In genomic region chr17:78144736-78145641, GRCh38 we compare ENCODE assay signal across 8 cellular contexts. TPM values are rescaled to one million over a fixed set of nuclear protein-coding genes. Genes with fewer than 3 reads are reported as not detected.
DNase-seq lines count a peak whose midpoint lies in the region; ATAC-seq and TF ChIP-seq lines count a peak whose summit lies in the region.
"Had no signal": no experiment of that assay in that cellular context is flagged by ENCODE, and none has a peak within 500 bp of the region (broad histone marks: within the 10 kb centered on the region; RNA-seq: fewer than 3 reads in every experiment).

No MANE protein-coding gene starts in this region.

- H3K27ac ChIP-seq in breast epithelium (peak overlapping the region; percentile 41 to 68), liver (ENCODE audit: low read depth in 1 of 2, low read length in 2 of 2) (peak overlapping the region in 1 of 2 donors; percentile 59), aorta (ENCODE audit: low read depth in 1 of 2, low read length in 2 of 2) (no peak overlapping the region)

- TF ChIP-seq CTCF in breast epithelium (IDR thresholded peaks at IDR 0.05) (no peak), MCF 10A (IDR thresholded peaks at IDR 0.05; ENCODE audit: unreplicated experiment) (no peak), liver (IDR thresholded peaks at IDR 0.05; ENCODE audit: low read depth, low read length, missing input control) (no peak)

- H3K4me3 ChIP-seq in breast epithelium (peak overlapping the region in 1 of 3 donors; percentile 7), liver (ENCODE audit: low read depth in 1 of 3, low read length in 3 of 3) (no peak overlapping the region), aorta (ENCODE audit: low read length in 2 of 2) (no peak overlapping the region)

- no peaks in the 10 kb centered on the region for H3K36me3 ChIP-seq in breast epithelium
- H3K36me3 ChIP-seq in liver (ENCODE audit: control insufficient read depth in 4 of 4, insufficient read depth in 3 of 4, low read depth in 1 of 4, low read length in 3 of 4): no peaks in the 10 kb centered on the region
- no peaks in the 10 kb centered on the region for H3K36me3 ChIP-seq in aorta (ENCODE audit: control insufficient read depth in 1 of 2, insufficient read depth in 2 of 2, low read length in 1 of 2)

- TF ChIP-seq RAD21 in liver (IDR thresholded peaks at IDR 0.05): no peak

- peaks cover 4 to 23% of the 10 kb centered on the region in 2 donors for H3K4me1 ChIP-seq in breast epithelium
- H3K4me1 ChIP-seq in liver (ENCODE audit: control insufficient read depth in 4 of 4, insufficient read depth in 4 of 4, low read length in 3 of 4): peaks cover 6 to 22% (median 15%) of the 10 kb centered on the region in 4 donors
- no peaks in the 10 kb centered on the region for H3K4me1 ChIP-seq in aorta (ENCODE audit: control insufficient read depth in 1 of 2, insufficient read depth in 2 of 2, low read length in 2 of 2)

- peak; percentile 30 for ATAC-seq in aorta (ENCODE audit: low FRiP score)
- ATAC-seq in GM18870 (IDR thresholded peaks at IDR 0.05; ENCODE audit: unreplicated experiment): no peak

- no peak for TF ChIP-seq POLR2A in breast epithelium (IDR thresholded peaks at IDR 0.05)

- H3K9me3 ChIP-seq in breast epithelium (no peaks in the 10 kb centered on the region), liver (ENCODE audit: control insufficient read depth in 4 of 4, low read length in 3 of 4) (no peaks in the 10 kb centered on the region), aorta (ENCODE audit: control insufficient read depth, low read length) (no peaks in the 10 kb centered on the region)

- H3K4me3 Mint-ChIP-seq in MCF 10A (ENCODE audit: unreplicated experiment): no peak overlapping the region

- POLR2A ChIA-PET in MCF 10A (lab: Yijun Ruan, JAX): interaction anchor here (0.7 to 2.7 kb wide), 5 partner anchors 8 to 171 kb away, joined by 3 to 12 read pairs (median 4); partner anchors contain the start of gene SYNGR2

- CTCF ChIA-PET in MCF 10A (lab: Yijun Ruan, JAX): interaction anchor here (0.5 to 1.0 kb wide), 4 partner anchors 17 to 1597 kb away, joined by 3 to 4 read pairs (median 4); no protein-coding TSS in a partner anchor

- intact Hi-C loops in breast epithelium (cut with DNase I; ENCODE audit: low total_unique reads): no loop called here
- intact Hi-C loops in MCF 10A (cut with micrococcal nuclease): no loop called here
- intact Hi-C loops in aorta (cut with DNase I): no loop called here

- no peaks in the 10 kb centered on the region for H3K27me3 Mint-ChIP-seq in MCF 10A (ENCODE audit: insufficient read depth, unreplicated experiment)

- 58% methylated on average over 18 of the region's 18 CpGs for WGBS in liver
- 60 to 65% methylated on average over 18 of the region's 18 CpGs for WGBS in aorta, 2 donors

- no peaks in the 10 kb centered on the region for H3K36me3 Mint-ChIP-seq in MCF 10A (ENCODE audit: insufficient read depth, unreplicated experiment)

- DNase-seq in breast epithelium (ENCODE audit: low spot score in 2 of 2): peak; percentile 61 to 76
- no peak for DNase-seq in MCF 10A (ENCODE audit: unreplicated experiment)
- DNase-seq in aorta: peak in 1 of 2 donors; percentile 53
- DNase-seq in germinal center (ENCODE audit: low spot score): no peak
- DNase-seq: activated gamma-delta T cell treated with Interleukin-2 at 50 U/mL for 16 hours, NCI-H345 had no signal

- H3K27ac Mint-ChIP-seq in MCF 10A (ENCODE audit: low read depth, unreplicated experiment): no peak overlapping the region

- H3K27me3 ChIP-seq in breast epithelium (no peaks in the 10 kb centered on the region), liver (ENCODE audit: control insufficient read depth in 4 of 4, insufficient read depth in 4 of 4, low read length in 3 of 4) (no peaks in the 10 kb centered on the region), aorta (ENCODE audit: control insufficient read depth in 1 of 2, insufficient read depth in 2 of 2, low read length in 1 of 2) (no peaks in the 10 kb centered on the region)

- H3K9me3 Mint-ChIP-seq in MCF 10A (ENCODE audit: unreplicated experiment): no peaks in the 10 kb centered on the region

- BruUV-seq in MCF 10A (replicated peaks; lab: Mats Ljungman, UMichigan): no TSS peak

- H3K9ac ChIP-seq in liver (ENCODE audit: low read depth in 1 of 2, low read length in 2 of 2): no peak overlapping the region

- H3K4me1 Mint-ChIP-seq in MCF 10A (ENCODE audit: insufficient read depth, unreplicated experiment): peaks cover 15% of the 10 kb centered on the region

TF ChIP-seq in liver, 16 proteins besides CTCF, POLR2A, EP300 and RAD21:
- no peak for TF ChIP-seq MAX (IDR thresholded peaks at IDR 0.05)
- no peak for TF ChIP-seq HNF4A (conservative IDR thresholded peaks at IDR 0.05)
- TF ChIP-seq NR2F2 (IDR thresholded peaks at IDR 0.05): peak; percentile 71
TF ChIP-seq in liver: peak in this region for 1.

RNA-seq across cellular contexts. Expression of gene C17orf99, which starts 1.2 kb away (rescaled TPM):
- total RNA-seq in breast epithelium (not detected), MCF 10A (2022) (not detected in 2 replicates), liver (10 to 100 TPM in 1 of 2 donors, not detected in 1; 98.3 TPM), aorta (not detected)
- polyA plus RNA-seq in liver (not detected), aorta (under 1 TPM in 1 of 2 donors, not detected in 1; 0.13 TPM)

RNA-seq across cellular contexts. Expression of gene TMC8, which starts 14.4 kb away (rescaled TPM):
- total RNA-seq in breast epithelium (1 to 10 TPM; 4.2 to 9.9 (median 8.8) TPM), MCF 10A (2022) (not detected in 2 replicates), liver (10 to 100 TPM in 1 of 2 donors, 1 to 10 TPM in 1; 7.9 to 14.5 TPM), aorta (10 to 100 TPM in 1 of 2 donors, 1 to 10 TPM in 1; 6.6 to 14.4 TPM)
- polyA plus RNA-seq in liver (1 to 10 TPM; 1.3 to 2.2 TPM), aorta (1 to 10 TPM; 1.0 to 8.0 TPM)

RNA-seq across cellular contexts. Expression of gene TMC6, which starts 16.4 kb away (rescaled TPM):
- total RNA-seq in breast epithelium (10 to 100 TPM; 18.6 to 45.9 (median 28.4) TPM), MCF 10A (2022) (3.1 and 7.3 TPM in 2 replicates), liver (10 to 100 TPM; 18.3 to 61.9 TPM), aorta (10 to 100 TPM; 33.7 to 63.2 TPM)
- polyA plus RNA-seq in liver (1 to 10 TPM; 7.7 to 8.4 TPM), aorta (1 to 10 TPM; 5.5 to 9.1 TPM)

RNA-seq across cellular contexts. Expression of gene SYNGR2, which starts 23.4 kb away (rescaled TPM):
- total RNA-seq in breast epithelium (10 to 100 TPM; 37.8 to 69.5 (median 64.2) TPM), MCF 10A (2022) (52.2 and 54.2 TPM in 2 replicates), liver (10 to 100 TPM; 27.9 to 33.6 TPM), aorta (10 to 100 TPM; 67.7 to 69.9 TPM)
- polyA plus RNA-seq in liver (10 to 100 TPM; 76.8 to 84.7 TPM), aorta (10 to 100 TPM; 49.0 to 91.9 TPM)

RNA-seq across cellular contexts. Expression of gene TK1, which starts 41.9 kb away (rescaled TPM):
- 1 to 10 TPM; 2.6 to 5.6 (median 3.7) TPM for total RNA-seq in breast epithelium
- total RNA-seq in MCF 10A (2022): 8.5 and 21.4 TPM in 2 replicates
- 10 to 100 TPM in 1 of 2 donors, under 1 TPM in 1; 0.84 to 97.6 TPM for total RNA-seq in liver
- polyA plus RNA-seq in liver: 10 to 100 TPM in 1 of 2 donors, 1 to 10 TPM in 1; 5.9 to 14.2 TPM
- 1 to 10 TPM; 2.4 to 3.8 TPM for total RNA-seq in aorta
- 1 to 10 TPM; 1.1 to 2.7 TPM for polyA plus RNA-seq in aorta

Comparison
In these comparisons a context has a peak if more than half of its experiments do, and no peak if none do; other contexts are left out.
1. DNase-seq: peak in breast epithelium (2 of 2); none in MCF 10A (single experiment) and germinal center (single experiment).
2. H3K27ac ChIP-seq: peak in breast epithelium (2 of 2); none in aorta (0 of 2).